ENCODE assay signal across 8 cellular contexts in the genomic region with DNA sequence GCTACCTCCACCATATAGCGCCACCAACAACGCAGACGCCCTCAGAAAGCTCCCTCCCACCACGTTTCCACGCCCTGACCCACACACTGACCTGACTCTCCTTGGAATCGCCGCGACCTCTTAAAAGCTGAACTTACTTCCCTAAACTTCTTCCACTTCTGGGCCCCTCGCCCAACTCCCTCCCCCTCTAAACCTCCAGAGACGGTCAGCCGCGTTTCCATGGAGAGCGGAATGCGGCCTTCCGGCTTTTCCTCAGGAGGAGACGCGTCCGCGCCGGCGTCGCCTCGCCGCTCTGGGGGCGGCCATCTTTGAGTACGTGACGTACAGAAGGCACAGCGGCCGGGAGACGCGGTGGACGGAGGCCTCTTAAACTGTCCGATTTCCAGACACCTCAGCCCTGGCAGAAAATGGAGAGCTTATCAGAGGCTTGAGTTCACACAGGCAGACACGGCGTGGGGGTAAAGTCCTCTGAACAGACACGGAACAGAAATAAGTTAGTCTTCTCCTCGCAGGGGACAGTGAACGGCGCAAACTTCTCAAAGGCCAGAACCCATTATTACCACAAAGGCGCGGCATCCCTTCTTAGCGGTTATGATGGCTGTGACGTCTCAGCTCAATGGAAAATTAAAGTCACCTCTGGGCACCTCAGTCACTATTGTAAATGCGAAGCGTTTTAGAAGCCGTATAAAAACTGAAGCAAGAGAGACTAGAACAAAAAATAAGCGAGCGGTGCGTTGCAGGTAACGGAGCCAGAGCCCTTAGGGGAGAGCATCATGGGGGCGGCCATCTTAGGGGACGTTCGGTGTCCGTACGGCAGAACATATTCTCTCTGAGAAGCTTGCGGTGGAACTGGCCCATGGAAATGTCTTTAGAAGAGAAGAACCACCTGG. TPM values are rescaled to one million over a fixed set of nuclear protein-coding genes. Genes with fewer than 3 reads are reported as not detected.
DNase-seq lines count a peak whose midpoint lies in the region; ATAC-seq and TF ChIP-seq lines count a peak whose summit lies in the region.

A gene (minus strand): TSS at position 235 of the 890 bp plus-strand sequence. CDS start 1,970 bp downstream, outside the sequence.

- no peaks in the 10 kb centered on the region for H3F3A ChIP-seq in smooth muscle cell (ENCODE audit: low read depth)

- no peaks in the 10 kb centered on the region for H3K27me3 Mint-ChIP-seq in activated B cell treated with CpG ODN at 0.5 μM for 24 hours

- H3K9ac ChIP-seq in smooth muscle cell (ENCODE audit: low read depth), result peak within 1 kb of the TSS; percentile 95

- intact Hi-C loops in activated B cell treated with CpG ODN at 0.5 μM for 24 hours (cut with micrococcal nuclease), result loop anchor here (1.0 to 5.0 kb wide), 8 partner anchors 21 to 142 kb away; a partner anchor contains a TSS

- no peaks in the 10 kb centered on the region for H4K20me1 ChIP-seq in smooth muscle cell (ENCODE audit: low read depth)

- H3K4me1 Mint-ChIP-seq in activated B cell treated with CpG ODN at 0.5 μM for 24 hours, result peaks cover 19% of the 10 kb centered on the region

- TF ChIP-seq CTCF in activated B cell treated with CpG ODN at 0.5 μM for 24 hours (IDR thresholded peaks at IDR 0.05), result no peak
- no peak for TF ChIP-seq CTCF in cardiac fibroblast (IDR thresholded peaks at IDR 0.05; ENCODE audit: low read depth, low read length)
- TF ChIP-seq CTCF in smooth muscle cell (IDR thresholded peaks at IDR 0.05; ENCODE audit: borderline replicate concordance, insufficient read depth, poor library complexity, severe bottlenecking), result no peak

- H3K79me2 ChIP-seq in smooth muscle cell (ENCODE audit: low read depth), result peaks cover 18% of the 10 kb centered on the region

- H3K27ac ChIP-seq in smooth muscle cell (ENCODE audit: low read depth), result peak within 1 kb of the TSS; percentile 98

- H3K4me2 ChIP-seq in smooth muscle cell, result peak within 1 kb of the TSS; percentile 90

- CTCF ChIA-PET in activated B cell treated with CpG ODN at 0.5 μM for 24 hours (lab: Charles Lee), result interaction anchor here (0.5 kb wide), 1 partner anchor 26 kb away, joined by 3 read pairs; no protein-coding TSS in a partner anchor

- DNase-seq in SIG-M5 treated with dmso at 0.1 percent for 504 hours (lab: John Stamatoyannopoulos, UW; ENCODE audit: unreplicated experiment) (peak; percentile 58), SIG-M5 (lab: John Stamatoyannopoulos, UW) (no peak), NCI-H2171 (lab: John Stamatoyannopoulos, UW) (peak; percentile 81), activated B cell treated with CpG ODN at 0.5 μM for 24 hours (peak; percentile 82), cardiac fibroblast (ENCODE audit: low read depth in 2 of 2) (peak; percentile 96 to 98), iPS-NIHi7 (ENCODE audit: extremely low spot score) (peak; percentile 96), smooth muscle cell (lab: John Stamatoyannopoulos, UW; ENCODE audit: unreplicated experiment) (peak; percentile 62)

- peaks cover 23% of the 10 kb centered on the region for H3K36me3 ChIP-seq in smooth muscle cell (ENCODE audit: low read depth)

- peaks cover 28% of the 10 kb centered on the region for H3K9me3 Mint-ChIP-seq in activated B cell treated with CpG ODN at 0.5 μM for 24 hours

- H3K4me3 Mint-ChIP-seq in activated B cell treated with CpG ODN at 0.5 μM for 24 hours, result peak within 1 kb of the TSS; percentile 100

- peaks cover 4% of the 10 kb centered on the region for H3K9me3 ChIP-seq in smooth muscle cell (replicated peaks; ENCODE audit: low read depth)

- H2AFZ ChIP-seq in smooth muscle cell (ENCODE audit: low read depth), result peak within 1 kb of the TSS; percentile 94

- peak within 1 kb of the TSS; percentile 99 for H3K27ac Mint-ChIP-seq in activated B cell treated with CpG ODN at 0.5 μM for 24 hours

- H3K4me1 ChIP-seq in smooth muscle cell (ENCODE audit: low read depth), result no peaks in the 10 kb centered on the region

- no peaks in the 10 kb centered on the region for H3K27me3 ChIP-seq in smooth muscle cell (ENCODE audit: low read depth)

- WGBS in smooth muscle cell (ENCODE audit: low lambda C conversion rate), result under 1% methylated on average over 52 of the region's 56 CpGs

- POLR2A ChIA-PET in activated B cell treated with CpG ODN at 0.5 μM for 24 hours (lab: Charles Lee), result interaction anchor here (0.5 to 2.4 kb wide), 19 partner anchors 12 to 893 kb away, joined by 3 to 34 read pairs (median 4); a partner anchor contains a TSS

- peaks cover 54% of the 10 kb centered on the region for H3K36me3 Mint-ChIP-seq in activated B cell treated with CpG ODN at 0.5 μM for 24 hours (ENCODE audit: low read depth)

- peak; percentile 41 for ATAC-seq in HG03060 (IDR thresholded peaks at IDR 0.05; ENCODE audit: low read depth, unreplicated experiment)
- ATAC-seq in activated B cell treated with CpG ODN at 0.5 μM for 24 hours (ENCODE audit: low read depth), result peak; percentile 88

- H3K4me3 ChIP-seq in cardiac fibroblast (replicated peaks in 1 of 2; ENCODE audit: low read depth in 2 of 2, low read length in 2 of 2) (peak within 1 kb of the TSS; percentile 63 to 71), smooth muscle cell (peak within 1 kb of the TSS; percentile 84)

RNA-seq across cellular contexts. Expression of the gene that starts here (rescaled TPM):
- total RNA-seq in activated B cell treated with CpG ODN at 0.5 μM for 24 hours (18.1 and 18.4 TPM in 2 replicates), smooth muscle cell (18.3 and 29.9 TPM in 2 replicates)
- 4.2 and 6.3 TPM in 2 replicates for polyA plus RNA-seq in smooth muscle cell
